ENCODE assay signal across 2 cellular contexts in genomic region chr15:48374472-48374871, GRCh38.
TF ChIP-seq lines count a peak whose summit lies in the region.

No MANE protein-coding gene starts in this region.

TF ChIP-seq in A549, 52 proteins besides CTCF, POLR2A, EP300 and RAD21:
- TF ChIP-seq MAX (IDR thresholded peaks at IDR 0.05) (no peak), ZC3H11A (IDR thresholded peaks at IDR 0.05) (no peak), EHF (CRISPR knock-in tag; IDR thresholded peaks at IDR 0.05) (no peak), E2F6 (IDR thresholded peaks at IDR 0.05; ENCODE audit: borderline replicate concordance, low read depth) (no peak), JUN (IDR thresholded peaks at IDR 0.05) (no peak), CHD2 (IDR thresholded peaks at IDR 0.05; ENCODE audit: low read length, partially characterized antibody) (no peak), SREBF2 (IDR thresholded peaks at IDR 0.05) (no peak), CBX2 (IDR thresholded peaks at IDR 0.05; ENCODE audit: borderline replicate concordance, low read depth) (no peak), GATA3 (IDR thresholded peaks at IDR 0.05; ENCODE audit: borderline replicate concordance) (no peak), CHD4 (IDR thresholded peaks at IDR 0.05; ENCODE audit: borderline replicate concordance) (no peak), SMC3 (IDR thresholded peaks at IDR 0.05) (no peak), TFCP2L1 (CRISPR knock-in tag; IDR thresholded peaks at IDR 0.05) (no peak), KDM5A (IDR thresholded peaks at IDR 0.05) (no peak), ZSCAN20 (CRISPR knock-in tag; IDR thresholded peaks at IDR 0.05) (no peak), FOSB (CRISPR knock-in tag; IDR thresholded peaks at IDR 0.05) (no peak), ZFP36 (IDR thresholded peaks at IDR 0.05; ENCODE audit: borderline replicate concordance, partially characterized antibody) (no peak), RARB (CRISPR knock-in tag; IDR thresholded peaks at IDR 0.05) (no peak)
- TF ChIP-seq, protein P1, sequence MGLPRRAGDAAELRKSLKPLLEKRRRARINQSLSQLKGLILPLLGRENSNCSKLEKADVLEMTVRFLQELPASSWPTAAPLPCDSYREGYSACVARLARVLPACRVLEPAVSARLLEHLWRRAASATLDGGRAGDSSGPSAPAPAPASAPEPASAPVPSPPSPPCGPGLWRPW (IDR thresholded peaks at IDR 0.05): no peak

TF ChIP-seq in IMR-90, 13 proteins besides CTCF, POLR2A, EP300 and RAD21:
- no peak for TF ChIP-seq MXI1 (IDR thresholded peaks at IDR 0.05; ENCODE audit: borderline replicate concordance, low read depth, low read length)
- TF ChIP-seq CHD1 (IDR thresholded peaks at IDR 0.05; ENCODE audit: low read depth, low read length): no peak
- TF ChIP-seq RCOR1 (IDR thresholded peaks at IDR 0.05; ENCODE audit: insufficient replicate concordance, low read length): no peak
- no peak for TF ChIP-seq CEBPB (IDR thresholded peaks at IDR 0.05; ENCODE audit: low read depth, low read length)
- TF ChIP-seq BHLHE40 (IDR thresholded peaks at IDR 0.05; ENCODE audit: low read depth, low read length): no peak
- no peak for TF ChIP-seq ELK1 (IDR thresholded peaks at IDR 0.05; ENCODE audit: borderline replicate concordance, low read depth, low read length)
- TF ChIP-seq SMC3 (IDR thresholded peaks at IDR 0.05; ENCODE audit: low read depth, low read length): no peak
- TF ChIP-seq USF2 (IDR thresholded peaks at IDR 0.05; ENCODE audit: low read depth, low read length): no peak
- no peak for TF ChIP-seq NFE2L2 (IDR thresholded peaks at IDR 0.05; ENCODE audit: low read depth, low read length)
- no peak for TF ChIP-seq RFX5 (IDR thresholded peaks at IDR 0.05; ENCODE audit: low read depth, low read length)
- no peak for TF ChIP-seq MAZ (IDR thresholded peaks at IDR 0.05; ENCODE audit: borderline replicate concordance, low read depth, low read length)
- no peak for TF ChIP-seq MAFK (IDR thresholded peaks at IDR 0.05; ENCODE audit: low read depth, low read length)
- TF ChIP-seq FOS (IDR thresholded peaks at IDR 0.05; ENCODE audit: low read depth, low read length): no peak
